ENCODE assay signal across 20 cellular contexts in the genomic region with DNA sequence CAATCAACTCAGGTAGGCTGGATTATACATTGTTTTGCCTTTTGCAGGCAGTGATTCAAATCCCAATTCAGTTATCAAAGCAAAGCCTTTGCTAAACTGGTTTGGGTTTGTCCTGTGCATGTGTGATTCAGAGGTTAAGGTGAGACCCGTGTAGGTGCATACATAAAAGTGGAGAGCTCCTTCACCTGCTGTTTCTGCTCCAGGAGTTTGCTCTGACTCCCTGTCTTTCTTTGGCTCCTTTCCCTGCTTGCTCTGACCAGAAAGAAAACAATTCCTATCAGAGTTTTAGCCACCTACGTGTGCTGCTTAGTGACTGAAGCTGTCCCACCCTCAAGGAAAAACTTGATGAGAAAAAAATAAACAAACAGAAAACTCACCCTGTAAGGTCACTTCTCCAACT.
DNase-seq lines count a peak whose midpoint lies in the region; ATAC-seq and TF ChIP-seq lines count a peak whose summit lies in the region.
"Had no signal": no experiment of that assay in that cellular context is flagged by ENCODE, and none has a peak within 500 bp of the region (broad histone marks: within the 10 kb centered on the region; RNA-seq: fewer than 3 reads in every experiment).

No MANE protein-coding gene starts in this region.

- no peak overlapping the region for H3K4me3 ChIP-seq in esophagus (ENCODE audit: low read depth in 1 of 2, low read length in 2 of 2)
- no peak overlapping the region for H3K4me3 ChIP-seq in mucosa of descending colon
- H3K4me3 ChIP-seq: esophagus muscularis mucosa, heart left ventricle, uterus had no signal

- in situ Hi-C loops in Caki2 (cut with HindIII; ENCODE audit: low pct_unique_long_range_greater_than_20kb, low sequenced_read_pairs), result no loop called here

- ATAC-seq in mucosa of descending colon, result peak; percentile 83
- no peak for ATAC-seq in HG02973 (IDR thresholded peaks at IDR 0.05; ENCODE audit: unreplicated experiment)
- ATAC-seq: heart left ventricle, sciatic nerve had no signal

- intact Hi-C loops in mucosa of descending colon (cut with DNase I, micrococcal nuclease), result no loop called here

- WGBS in esophagus, 2 donors, result 23 to 28% methylated on average over 2 of the region's 2 CpGs

- H3K27me3 ChIP-seq in esophagus (ENCODE audit: control insufficient read depth in 1 of 2, insufficient read depth in 2 of 2, low read length in 2 of 2), result no peaks in the 10 kb centered on the region
- H3K27me3 ChIP-seq: esophagus muscularis mucosa, heart left ventricle, uterus had no signal

- peak overlapping the region; percentile 86 to 92 for H3K27ac ChIP-seq in esophagus (ENCODE audit: low read depth in 2 of 2, low read length in 1 of 2)
- H3K27ac ChIP-seq: esophagus muscularis mucosa, heart left ventricle, uterus had no signal

- H3K36me3 ChIP-seq in esophagus (ENCODE audit: control insufficient read depth in 2 of 2, insufficient read depth in 2 of 2, low read length in 1 of 2), result no peaks in the 10 kb centered on the region
- no peaks in the 10 kb centered on the region for H3K36me3 ChIP-seq in mucosa of descending colon (ENCODE audit: low read depth)
- H3K36me3 ChIP-seq: esophagus muscularis mucosa, heart left ventricle, uterus had no signal

- DNase-seq in Caki2 (ENCODE audit: low read depth) (peak; percentile 65), M059J (ENCODE audit: low read depth) (peak; percentile 60), mucosa of descending colon (no peak), GM20000 (ENCODE audit: low spot score) (no peak), GDM1 (lab: John Stamatoyannopoulos, UW) (no peak), HK-2 (ENCODE audit: unreplicated experiment) (no peak)
- DNase-seq: activated CD4-positive, alpha-beta T cell treated with anti-CD3 and anti-CD28 coated beads, Interleukin-2, amount 50 U/mL, for 1 hour; activated naive CD4-positive, alpha-beta T cell treated with anti-CD3 and anti-CD28 coated beads for 36 hours; activated T-cell treated with anti-CD3 and anti-CD28 coated beads for 4 hours; CD4-positive, alpha-beta memory T cell; heart left ventricle; NCI-H1048; NCI-H69; nucleus accumbens; stimulated activated CD4-positive, alpha-beta T cell treated with anti-CD3 and anti-CD28 coated beads, Interleukin-2, amount 100 ng/mL, for 24 hours; uterus had no signal

- no peaks in the 10 kb centered on the region for H3K9me3 ChIP-seq in esophagus (ENCODE audit: control insufficient read depth in 2 of 2, insufficient read depth in 1 of 2, low read depth in 1 of 2, low read length in 1 of 2)
- H3K9me3 ChIP-seq in mucosa of descending colon, result no peaks in the 10 kb centered on the region
- H3K9me3 ChIP-seq: esophagus muscularis mucosa, heart left ventricle, uterus had no signal

- no peak for TF ChIP-seq CTCF in mucosa of descending colon (IDR thresholded peaks at IDR 0.05)
- no peak for TF ChIP-seq CTCF in GM20000 (IDR thresholded peaks at IDR 0.05; ENCODE audit: extremely low read depth, missing control alignments)

- H3K4me1 ChIP-seq in esophagus (ENCODE audit: control insufficient read depth in 2 of 2, insufficient read depth in 2 of 2, low read length in 1 of 2) (peaks cover 0 to 4% of the 10 kb centered on the region in 2 donors), mucosa of descending colon (ENCODE audit: low read depth) (peaks cover 4% of the 10 kb centered on the region)
- H3K4me1 ChIP-seq: uterus had no signal

Comparison
In these comparisons a context has a peak if more than half of its experiments do, and no peak if none do; other contexts are left out.
1. DNase-seq: peak in Caki2 (single experiment) and M059J (single experiment); none in mucosa of descending colon (0 of 3), GM20000 (single experiment), GDM1 (single experiment) and HK-2 (single experiment).